Comparison of ENCODE assay signal across 9 cellular contexts in the genomic region with DNA sequence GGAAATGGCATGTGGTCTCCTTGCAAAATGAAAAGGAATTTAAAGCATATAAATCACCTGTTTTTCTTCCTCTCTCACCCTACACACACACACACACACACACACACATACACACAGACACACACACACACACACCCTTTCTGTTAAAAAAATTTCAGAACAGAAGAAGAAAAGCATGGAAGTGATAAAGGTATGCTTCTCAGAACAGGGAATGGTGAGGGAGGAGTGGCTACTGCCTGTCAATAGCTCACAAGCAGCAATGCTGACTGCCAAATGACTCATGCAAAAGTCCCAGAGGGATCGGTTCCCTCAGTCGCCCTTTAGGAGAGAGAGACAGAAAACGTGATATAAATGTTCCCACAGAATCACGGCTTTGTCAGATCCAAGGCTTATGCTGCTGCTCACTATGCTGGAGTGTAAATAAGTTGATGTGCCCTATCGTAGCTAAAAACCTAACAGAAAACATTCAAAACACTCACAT.
A peak's percentile ranks its signal among the peaks of the same experiment; 100 is the strongest.
DNase-seq lines count a peak whose midpoint lies in the region; ATAC-seq, FAIRE-seq and TF ChIP-seq lines count a peak whose summit lies in the region.
"Had no signal": no experiment of that assay in that cellular context is flagged by ENCODE, and none has a peak within 500 bp of the region (broad histone marks: within the 10 kb centered on the region; RNA-seq: fewer than 3 reads in every experiment).

No MANE protein-coding gene starts in this region.

- H3K9me3 Mint-ChIP-seq in activated naive CD4-positive, alpha-beta T cell treated with anti-CD3 and anti-CD28 coated beads, Interleukin-2, amount 10 ng/mL, durations not matched to agents 7 days and 5 days, result no peaks in the 10 kb centered on the region

- ATAC-seq in GM18511 (IDR thresholded peaks at IDR 0.05; ENCODE audit: unreplicated experiment) (no peak), HG02678 (IDR thresholded peaks at IDR 0.05; ENCODE audit: unreplicated experiment) (no peak)

- no peak overlapping the region for H3K27ac Mint-ChIP-seq in activated naive CD4-positive, alpha-beta T cell treated with anti-CD3 and anti-CD28 coated beads, Interleukin-2, amount 10 ng/mL, durations not matched to agents 7 days and 5 days

- no peaks in the 10 kb centered on the region for H3K27me3 Mint-ChIP-seq in activated naive CD4-positive, alpha-beta T cell treated with anti-CD3 and anti-CD28 coated beads, Interleukin-2, amount 10 ng/mL, durations not matched to agents 7 days and 5 days

- H3K9me3 ChIP-seq in vagina, result no peaks in the 10 kb centered on the region

- TF ChIP-seq CTCF in bronchial epithelial cell (IDR thresholded peaks at IDR 0.05; ENCODE audit: insufficient read depth, low read length, severe bottlenecking) (no peak), vagina (IDR thresholded peaks at IDR 0.05) (no peak)

- H3K27me3 ChIP-seq in bronchial epithelial cell (ENCODE audit: control insufficient read depth, insufficient read depth, low read length), result no peaks in the 10 kb centered on the region
- no peaks in the 10 kb centered on the region for H3K27me3 ChIP-seq in vagina

- H3K36me3 ChIP-seq in bronchial epithelial cell (ENCODE audit: control insufficient read depth, insufficient read depth, low read length) (no peaks in the 10 kb centered on the region), vagina (no peaks in the 10 kb centered on the region)

- no peaks in the 10 kb centered on the region for H3K36me3 Mint-ChIP-seq in activated naive CD4-positive, alpha-beta T cell treated with anti-CD3 and anti-CD28 coated beads, Interleukin-2, amount 10 ng/mL, durations not matched to agents 7 days and 5 days

- TF ChIP-seq POLR2A in vagina (IDR thresholded peaks at IDR 0.05), result no peak

- peaks cover 17% of the 10 kb centered on the region for H3K4me1 ChIP-seq in vagina

- no peaks in the 10 kb centered on the region for H3K4me1 Mint-ChIP-seq in activated naive CD4-positive, alpha-beta T cell treated with anti-CD3 and anti-CD28 coated beads, Interleukin-2, amount 10 ng/mL, durations not matched to agents 7 days and 5 days

- CTCF ChIA-PET in activated naive CD4-positive, alpha-beta T cell treated with anti-CD3 and anti-CD28 coated beads, Interleukin-2, amount 10 ng/mL, durations not matched to agents 7 days and 5 days (lab: Charles Lee), result no interaction called here

- H3K27ac ChIP-seq in vagina, result peak overlapping the region; percentile 48

- H3K4me3 ChIP-seq in bronchial epithelial cell (ENCODE audit: low read depth, low read length), result no peak overlapping the region
- H3K4me3 ChIP-seq in vagina, result no peak overlapping the region

- no peak overlapping the region for H3K4me3 Mint-ChIP-seq in activated naive CD4-positive, alpha-beta T cell treated with anti-CD3 and anti-CD28 coated beads, Interleukin-2, amount 10 ng/mL, durations not matched to agents 7 days and 5 days

- no peak for FAIRE-seq in bronchial epithelial cell (lab: Jason Lieb, UNC)
- FAIRE-seq: A204.1 had no signal

- intact Hi-C loops in vagina (cut with DNase I), result no loop called here

- DNase-seq in NCI-H1436 (lab: John Stamatoyannopoulos, UW) (peak; percentile 26), NCI-H1436 treated with DMSO at 0.1 percent for 48 hours (lab: John Stamatoyannopoulos, UW) (no peak), bronchial epithelial cell (ENCODE audit: low read depth) (peak; percentile 95), left kidney (ENCODE audit: low read depth, low spot score) (peak; percentile 4), vagina (ENCODE audit: extremely low spot score in 2 of 2) (no peak)
- no peak for DNase-seq in activated naive CD4-positive, alpha-beta T cell treated with anti-CD3 and anti-CD28 coated beads, Interleukin-2, amount 10 ng/mL, durations not matched to agents 7 days and 5 days

Comparison
In these comparisons a context has a peak if more than half of its experiments do, and no peak if none do; other contexts are left out.
1. DNase-seq: peak in NCI-H1436 (single experiment), bronchial epithelial cell (single experiment) and left kidney (single experiment); none in NCI-H1436 treated with DMSO at 0.1 percent for 48 hours (single experiment), vagina (0 of 2) and activated naive CD4-positive, alpha-beta T cell treated with anti-CD3 and anti-CD28 coated beads, Interleukin-2, amount 10 ng/mL, durations not matched to agents 7 days and 5 days (single experiment).